In the genomic region with DNA sequence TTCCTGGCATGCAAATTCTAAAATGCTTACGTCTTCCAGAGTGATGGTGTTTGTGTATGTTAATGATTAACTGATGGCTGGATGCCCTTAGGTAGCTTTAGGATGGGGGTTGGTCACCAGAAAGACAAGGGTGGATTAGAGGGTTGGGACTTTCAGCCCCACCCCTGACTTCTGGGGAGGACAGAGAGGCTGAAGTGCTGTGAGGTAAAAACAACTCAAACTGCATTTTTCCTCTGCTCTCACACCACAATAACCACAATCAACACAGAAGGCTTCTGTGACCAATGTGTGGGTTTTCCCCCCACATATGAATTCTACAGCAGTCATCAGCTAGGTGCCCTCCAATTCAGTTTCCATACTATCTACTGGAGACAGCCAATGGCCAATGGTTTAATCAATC, we compare ENCODE assay signal across 12 cellular contexts. TPM values are rescaled to one million over a fixed set of nuclear protein-coding genes. Genes with fewer than 3 reads are reported as not detected.
A peak's percentile ranks its signal among the peaks of the same experiment; 100 is the strongest.
DNase-seq lines count a peak whose midpoint lies in the region; ATAC-seq and TF ChIP-seq lines count a peak whose summit lies in the region.
"Had no signal": no experiment of that assay in that cellular context is flagged by ENCODE, and none has a peak within 500 bp of the region (broad histone marks: within the 10 kb centered on the region; RNA-seq: fewer than 3 reads in every experiment).

No MANE protein-coding gene starts in this region.

- no peak overlapping the region for H3K27ac Mint-ChIP-seq in CD4-positive, alpha-beta memory T cell

- CTCF ChIA-PET in CD4-positive, alpha-beta memory T cell (lab: Charles Lee; ENCODE audit: partially characterized antibody): no interaction called here

- H3K27me3 ChIP-seq in CD4-positive, alpha-beta memory T cell (ENCODE audit: insufficient read depth, low read length): no peaks in the 10 kb centered on the region

- H3K9me3 Mint-ChIP-seq in CD4-positive, alpha-beta memory T cell: no peaks in the 10 kb centered on the region

- DNase-seq in kidney tubule cell (ENCODE audit: low spot score): peak; percentile 85
- no peak for DNase-seq in CD4-positive, alpha-beta memory T cell
- DNase-seq in NCI-H82 (lab: John Stamatoyannopoulos, UW): no peak
- no peak for DNase-seq in foreskin fibroblast
- no peak for DNase-seq in SIG-M5 treated with dmso at 0.1 percent for 504 hours (lab: John Stamatoyannopoulos, UW; ENCODE audit: unreplicated experiment)
- DNase-seq: SIG-M5, small intestine had no signal

- no peak overlapping the region for H3K4me3 ChIP-seq in CD4-positive, alpha-beta memory T cell (ENCODE audit: low read length in 2 of 2)
- no peak overlapping the region for H3K4me3 ChIP-seq in foreskin fibroblast (ENCODE audit: low read depth in 1 of 2, low read length in 2 of 2)
- H3K4me3 ChIP-seq: lung, thoracic aorta had no signal

- no peaks in the 10 kb centered on the region for H3K36me3 ChIP-seq in CD4-positive, alpha-beta memory T cell (ENCODE audit: insufficient read depth, low read length)
- H3K36me3 ChIP-seq: thoracic aorta had no signal

- TF ChIP-seq CTCF in foreskin fibroblast (IDR thresholded peaks at IDR 0.05; ENCODE audit: low read depth, low read length): no peak

- no peaks in the 10 kb centered on the region for H3K4me1 Mint-ChIP-seq in CD4-positive, alpha-beta memory T cell

- H3K36me3 Mint-ChIP-seq in CD4-positive, alpha-beta memory T cell: no peaks in the 10 kb centered on the region

- no peaks in the 10 kb centered on the region for H3K4me1 ChIP-seq in CD4-positive, alpha-beta memory T cell (ENCODE audit: insufficient read depth, low read length)

- intact Hi-C loops in CD4-positive, alpha-beta memory T cell (cut with micrococcal nuclease): no loop called here

- H3K27ac ChIP-seq in CD4-positive, alpha-beta memory T cell (ENCODE audit: low read depth, low read length): no peak overlapping the region
- H3K27ac ChIP-seq: thoracic aorta had no signal

- no peak overlapping the region for H3K4me3 Mint-ChIP-seq in CD4-positive, alpha-beta memory T cell

- H3K27me3 Mint-ChIP-seq in CD4-positive, alpha-beta memory T cell: peaks cover 2 to 10% of the 10 kb centered on the region in 2 donors

- no peaks in the 10 kb centered on the region for H3K9me3 ChIP-seq in CD4-positive, alpha-beta memory T cell (ENCODE audit: control insufficient read depth in 1 of 2, low read length in 2 of 2)
- H3K9me3 ChIP-seq: thoracic aorta had no signal

- peak; percentile 97 for ATAC-seq in GM19023 (IDR thresholded peaks at IDR 0.05; ENCODE audit: unreplicated experiment)
- peak; percentile 97 for ATAC-seq in HG02588 (IDR thresholded peaks at IDR 0.05; ENCODE audit: unreplicated experiment)
- ATAC-seq in HG03521 (IDR thresholded peaks at IDR 0.05; ENCODE audit: unreplicated experiment): peak; percentile 73

- POLR2A ChIA-PET in CD4-positive, alpha-beta memory T cell (lab: Charles Lee; ENCODE audit: partially characterized antibody): no interaction called here

RNA-seq across cellular contexts. Expression of gene DDIT4L, which starts 18.7 kb away (rescaled TPM):
- total RNA-seq in CD4-positive, alpha-beta memory T cell: not detected
- polyA plus RNA-seq in CD4-positive, alpha-beta memory T cell: under 1 TPM in 1 of 2 donors, not detected in 1; 0.32 TPM
